14 cellular contexts compared by ENCODE assay signal in genomic region chr11:15471028-15471708, GRCh38.
DNase-seq lines count a peak whose midpoint lies in the region; ATAC-seq and TF ChIP-seq lines count a peak whose summit lies in the region.
"Had no signal": no experiment of that assay in that cellular context is flagged by ENCODE, and none has a peak within 500 bp of the region (broad histone marks: within the 10 kb centered on the region; RNA-seq: fewer than 3 reads in every experiment).

No MANE protein-coding gene starts in this region.

- H3K27ac ChIP-seq in duodenal mucosa (ENCODE audit: low read depth, low read length): peak overlapping the region; percentile 8
- H3K27ac ChIP-seq in CD8-positive, alpha-beta memory T cell (ENCODE audit: low read depth, low read length): no peak overlapping the region
- H3K27ac ChIP-seq in substantia nigra (ENCODE audit: low read depth, low read length, poor library complexity, severe bottlenecking): no peak overlapping the region
- H3K27ac ChIP-seq: coronary artery had no signal

- H3K27me3 Mint-ChIP-seq in CD8-positive, alpha-beta memory T cell: no peaks in the 10 kb centered on the region
- no peaks in the 10 kb centered on the region for H3K27me3 Mint-ChIP-seq in endothelial cell (ENCODE audit: unreplicated experiment)
- H3K27me3 Mint-ChIP-seq: activated naive CD8-positive, alpha-beta T cell treated with anti-CD3 and anti-CD28 coated beads, Interleukin-2, amount 50 U/mL, for 24 hours had no signal

- ATAC-seq in GM18499 (IDR thresholded peaks at IDR 0.05; ENCODE audit: insufficient read depth, unreplicated experiment): peak; percentile 76
- ATAC-seq in GM21786 (IDR thresholded peaks at IDR 0.05; ENCODE audit: unreplicated experiment): peak; percentile 52
- ATAC-seq: activated naive CD8-positive, alpha-beta T cell treated with anti-CD3 and anti-CD28 coated beads, Interleukin-2, amount 50 U/mL, for 24 hours had no signal

- POLR2A ChIA-PET in CD8-positive, alpha-beta memory T cell (lab: Charles Lee): no interaction called here

- peak in 2 of 3 experiments; percentile 69 to 77 for DNase-seq in NCI-H1417 (lab: John Stamatoyannopoulos, UW)
- DNase-seq in CD8-positive, alpha-beta memory T cell: no peak
- DNase-seq in substantia nigra (lab: John Stamatoyannopoulos, UW): no peak
- DNase-seq in endothelial cell (ENCODE audit: low spot score): no peak
- no peak for DNase-seq in stimulated activated CD4-positive, alpha-beta T cell treated with anti-CD3 and anti-CD28 coated beads, Interleukin-4, amount 100 ng/mL, for 1 hour
- DNase-seq: activated naive CD8-positive, alpha-beta T cell treated with anti-CD3 and anti-CD28 coated beads, Interleukin-2, amount 50 U/mL, for 24 hours; AML-193; foreskin melanocyte; stimulated activated CD8-positive, alpha-beta memory T cell treated with anti-CD3 and anti-CD28 coated beads, Interleukin-4, amount 100 ng/mL, for 48 hours had no signal

- no peak overlapping the region for H3K9ac ChIP-seq in duodenal mucosa (ENCODE audit: low read depth in 1 of 2, low read length in 2 of 2)

- no peaks in the 10 kb centered on the region for H3K9me3 ChIP-seq in duodenal mucosa (ENCODE audit: control insufficient read depth in 1 of 2, low read length in 2 of 2)
- no peaks in the 10 kb centered on the region for H3K9me3 ChIP-seq in CD8-positive, alpha-beta memory T cell (ENCODE audit: low read length)

- TF ChIP-seq CTCF in endothelial cell (IDR thresholded peaks at IDR 0.05; ENCODE audit: unreplicated experiment): no peak

- no peak overlapping the region for H3K4me3 Mint-ChIP-seq in CD8-positive, alpha-beta memory T cell
- no peak overlapping the region for H3K4me3 Mint-ChIP-seq in endothelial cell (ENCODE audit: unreplicated experiment)
- H3K4me3 Mint-ChIP-seq: activated naive CD8-positive, alpha-beta T cell treated with anti-CD3 and anti-CD28 coated beads, Interleukin-2, amount 50 U/mL, for 24 hours had no signal

- H3K36me3 ChIP-seq in duodenal mucosa (ENCODE audit: control insufficient read depth in 1 of 2, insufficient read depth in 2 of 2, low read length in 2 of 2): no peaks in the 10 kb centered on the region
- no peaks in the 10 kb centered on the region for H3K36me3 ChIP-seq in CD8-positive, alpha-beta memory T cell (ENCODE audit: insufficient read depth, low read length)

- H3K27me3 ChIP-seq in duodenal mucosa (ENCODE audit: control insufficient read depth in 1 of 2, insufficient read depth in 2 of 2, low read length in 2 of 2): no peaks in the 10 kb centered on the region
- no peaks in the 10 kb centered on the region for H3K27me3 ChIP-seq in CD8-positive, alpha-beta memory T cell (ENCODE audit: insufficient read depth, low read length, poor library complexity, severe bottlenecking)

- no peaks in the 10 kb centered on the region for H3K4me1 Mint-ChIP-seq in CD8-positive, alpha-beta memory T cell
- peaks cover 10% of the 10 kb centered on the region for H3K4me1 Mint-ChIP-seq in endothelial cell (ENCODE audit: unreplicated experiment)
- H3K4me1 Mint-ChIP-seq: activated naive CD8-positive, alpha-beta T cell treated with anti-CD3 and anti-CD28 coated beads, Interleukin-2, amount 50 U/mL, for 24 hours had no signal

- H3K4me1 ChIP-seq in duodenal mucosa (ENCODE audit: control insufficient read depth in 1 of 2, insufficient read depth in 2 of 2, low read length in 2 of 2): peaks cover 21% of the 10 kb centered on the region in 2 donors
- H3K4me1 ChIP-seq in CD8-positive, alpha-beta memory T cell (ENCODE audit: insufficient read depth, low read length): no peaks in the 10 kb centered on the region

- H3K4me3 ChIP-seq in duodenal mucosa (ENCODE audit: low read depth in 1 of 2, low read length in 2 of 2): no peak overlapping the region
- no peak overlapping the region for H3K4me3 ChIP-seq in CD8-positive, alpha-beta memory T cell (ENCODE audit: low read length)
- H3K4me3 ChIP-seq: coronary artery, smooth muscle cell had no signal

- H3K36me3 Mint-ChIP-seq in CD8-positive, alpha-beta memory T cell: peaks cover 0 to 1% (median 0%) of the 10 kb centered on the region in 3 donors
- H3K36me3 Mint-ChIP-seq in endothelial cell (ENCODE audit: low read depth, unreplicated experiment): no peaks in the 10 kb centered on the region

- H3K9me3 Mint-ChIP-seq in CD8-positive, alpha-beta memory T cell: peaks cover 0 to 13% (median 2%) of the 10 kb centered on the region in 5 donors
- no peaks in the 10 kb centered on the region for H3K9me3 Mint-ChIP-seq in endothelial cell (ENCODE audit: unreplicated experiment)
- H3K9me3 Mint-ChIP-seq: activated naive CD8-positive, alpha-beta T cell treated with anti-CD3 and anti-CD28 coated beads, Interleukin-2, amount 50 U/mL, for 24 hours had no signal

- no peak overlapping the region for H3K27ac Mint-ChIP-seq in CD8-positive, alpha-beta memory T cell
- no peak overlapping the region for H3K27ac Mint-ChIP-seq in endothelial cell (ENCODE audit: unreplicated experiment)
- H3K27ac Mint-ChIP-seq: activated naive CD8-positive, alpha-beta T cell treated with anti-CD3 and anti-CD28 coated beads, Interleukin-2, amount 50 U/mL, for 24 hours had no signal

- CTCF ChIA-PET in CD8-positive, alpha-beta memory T cell (lab: Charles Lee): no interaction called here

Comparison
In these comparisons a context has a peak if more than half of its experiments do, and no peak if none do; other contexts are left out.
1. DNase-seq: peak in NCI-H1417 (2 of 3); none in CD8-positive, alpha-beta memory T cell (0 of 5), substantia nigra (0 of 49), endothelial cell (single experiment) and stimulated activated CD4-positive, alpha-beta T cell treated with anti-CD3 and anti-CD28 coated beads, Interleukin-4, amount 100 ng/mL, for 1 hour (single experiment).